In genomic region chr16:70575376-70575775, GRCh38 we compare ENCODE assay signal across 15 cellular contexts. TPM values are rescaled to one million over a fixed set of nuclear protein-coding genes. Genes with fewer than 3 reads are reported as not detected.
DNase-seq lines count a peak whose midpoint lies in the region; ATAC-seq and TF ChIP-seq lines count a peak whose summit lies in the region.
"Had no signal": no experiment of that assay in that cellular context is flagged by ENCODE, and none has a peak within 500 bp of the region (broad histone marks: within the 10 kb centered on the region; RNA-seq: fewer than 3 reads in every experiment).

No MANE protein-coding gene starts in this region.

- H3K27me3 ChIP-seq in mammary epithelial cell (ENCODE audit: insufficient read depth, low read length), result no peaks in the 10 kb centered on the region
- no peaks in the 10 kb centered on the region for H3K27me3 ChIP-seq in thoracic aorta (replicated peaks; ENCODE audit: insufficient read depth)

- no peak overlapping the region for H3K4me2 ChIP-seq in mammary epithelial cell (ENCODE audit: insufficient read depth, low read depth, low read length)

- H4K20me1 ChIP-seq in mammary epithelial cell (ENCODE audit: insufficient read depth, low read length), result no peaks in the 10 kb centered on the region

- BruUV-seq in MCF 10A (replicated peaks; lab: Mats Ljungman, UMichigan) (no TSS peak), mammary epithelial cell (replicated peaks; lab: Mats Ljungman, UMichigan) (no TSS peak)

- H3K36me3 Mint-ChIP-seq in MCF 10A (ENCODE audit: insufficient read depth, unreplicated experiment), result peaks cover 73% of the 10 kb centered on the region
- H3K36me3 Mint-ChIP-seq in activated T-helper 1 cell treated with anti-CD3 and anti-CD28 coated beads, Interleukin-12 subunit alpha, Interleukin-12 subunit beta, Interleukin-2, Interleukin-4 antibody, amounts not matched to agents 30 ng/mL and 10 ng/mL and 1 ng/mL, durations not matched to agents 14 hours and 24 hours and 36 hours (ENCODE audit: low read depth), result peaks cover 33% of the 10 kb centered on the region

- intact Hi-C loops in MCF 10A (cut with micrococcal nuclease) (loop anchor here (5.0 kb wide), 1 partner anchor 77 kb away; no protein-coding TSS in a partner anchor), mammary epithelial cell (cut with micrococcal nuclease) (loop anchor here (10.0 kb wide), 1 partner anchor 199 kb away; no protein-coding TSS in a partner anchor)
- intact Hi-C loops in activated T-helper 1 cell treated with anti-CD3 and anti-CD28 coated beads, Interleukin-12 subunit alpha, Interleukin-12 subunit beta, Interleukin-2, Interleukin-4 antibody, amounts not matched to agents 30 ng/mL and 10 ng/mL and 1 ng/mL, durations not matched to agents 14 hours and 24 hours and 36 hours (cut with micrococcal nuclease), result loop anchor here (2.0 kb wide), 1 partner anchor 195 kb away; no protein-coding TSS in a partner anchor

- no peaks in the 10 kb centered on the region for H3K27me3 Mint-ChIP-seq in MCF 10A (ENCODE audit: insufficient read depth, unreplicated experiment)
- no peaks in the 10 kb centered on the region for H3K27me3 Mint-ChIP-seq in activated T-helper 1 cell treated with anti-CD3 and anti-CD28 coated beads, Interleukin-12 subunit alpha, Interleukin-12 subunit beta, Interleukin-2, Interleukin-4 antibody, amounts not matched to agents 30 ng/mL and 10 ng/mL and 1 ng/mL, durations not matched to agents 14 hours and 24 hours and 36 hours (ENCODE audit: insufficient read depth)

- H3K4me3 Mint-ChIP-seq in MCF 10A (ENCODE audit: unreplicated experiment), result no peak overlapping the region
- no peak overlapping the region for H3K4me3 Mint-ChIP-seq in activated T-helper 1 cell treated with anti-CD3 and anti-CD28 coated beads, Interleukin-12 subunit alpha, Interleukin-12 subunit beta, Interleukin-2, Interleukin-4 antibody, amounts not matched to agents 30 ng/mL and 10 ng/mL and 1 ng/mL, durations not matched to agents 14 hours and 24 hours and 36 hours

- peaks cover 28% of the 10 kb centered on the region for H3K36me3 ChIP-seq in mammary epithelial cell (ENCODE audit: insufficient read depth, low read length)
- H3K36me3 ChIP-seq in thoracic aorta, result peaks cover 22% of the 10 kb centered on the region

- no peaks in the 10 kb centered on the region for H3K9me3 ChIP-seq in mammary epithelial cell (replicated peaks; ENCODE audit: insufficient read depth, low read length)
- no peaks in the 10 kb centered on the region for H3K9me3 ChIP-seq in thoracic aorta

- in situ Hi-C loops in mammary epithelial cell (cut with MboI; ENCODE audit: low sequenced_read_pairs in 2 of 2), result no loop called here

- peaks cover 39% of the 10 kb centered on the region for H3K4me1 Mint-ChIP-seq in MCF 10A (ENCODE audit: insufficient read depth, unreplicated experiment)
- H3K4me1 Mint-ChIP-seq in activated T-helper 1 cell treated with anti-CD3 and anti-CD28 coated beads, Interleukin-12 subunit alpha, Interleukin-12 subunit beta, Interleukin-2, Interleukin-4 antibody, amounts not matched to agents 30 ng/mL and 10 ng/mL and 1 ng/mL, durations not matched to agents 14 hours and 24 hours and 36 hours (ENCODE audit: low read depth), result peaks cover 19% of the 10 kb centered on the region

- no peaks in the 10 kb centered on the region for H3K9me3 Mint-ChIP-seq in MCF 10A (ENCODE audit: unreplicated experiment)
- no peaks in the 10 kb centered on the region for H3K9me3 Mint-ChIP-seq in activated T-helper 1 cell treated with anti-CD3 and anti-CD28 coated beads, Interleukin-12 subunit alpha, Interleukin-12 subunit beta, Interleukin-2, Interleukin-4 antibody, amounts not matched to agents 30 ng/mL and 10 ng/mL and 1 ng/mL, durations not matched to agents 14 hours and 24 hours and 36 hours

- no peak overlapping the region for H3K4me3 ChIP-seq in mammary epithelial cell (replicated peaks in 1 of 3; ENCODE audit: insufficient read depth in 1 of 3, low read depth in 2 of 3, low read length in 3 of 3)
- no peak overlapping the region for H3K4me3 ChIP-seq in thoracic aorta

- DNase-seq in MCF 10A (ENCODE audit: unreplicated experiment), result no peak
- no peak for DNase-seq in mammary epithelial cell
- no peak for DNase-seq in RWPE1 (ENCODE audit: low spot score)
- DNase-seq in islet precursor cell, result peak; percentile 40
- DNase-seq in thoracic aorta (ENCODE audit: low spot score), result no peak
- no peak for DNase-seq in NCI-H1105 (lab: John Stamatoyannopoulos, UW)
- no peak for DNase-seq in NCI-H2171 (lab: John Stamatoyannopoulos, UW)
- DNase-seq in activated T-helper 1 cell treated with anti-CD3 and anti-CD28 coated beads, Interleukin-12 subunit alpha, Interleukin-12 subunit beta, Interleukin-2, Interleukin-4 antibody, amounts not matched to agents 30 ng/mL and 10 ng/mL and 1 ng/mL, durations not matched to agents 14 hours and 24 hours and 36 hours (ENCODE audit: low spot score), result no peak
- DNase-seq: activated CD4-positive, alpha-beta T cell treated with anti-CD3 and anti-CD28 coated beads for 1 hour; activated T-cell treated with anti-CD3 and anti-CD28 coated beads for 4 hours; AML-193; left ventricle myocardium superior; NCI-H2029; NCI-H774; T-helper 2 cell had no signal

- H2AFZ ChIP-seq in mammary epithelial cell (ENCODE audit: low read depth, low read length), result no peak overlapping the region

- no peak overlapping the region for H3K9ac ChIP-seq in mammary epithelial cell (ENCODE audit: insufficient read depth, low read length)

- H3K4me1 ChIP-seq in mammary epithelial cell (ENCODE audit: insufficient read depth, low read length) (peaks cover 68% of the 10 kb centered on the region), thoracic aorta (ENCODE audit: control insufficient read depth in 1 of 2, low read depth in 2 of 2) (peaks cover 49 to 70% of the 10 kb centered on the region in 2 donors)

- 85% methylated on average over 6 of the region's 7 CpGs for WGBS in mammary epithelial cell (ENCODE audit: low coverage, missing lambda C conversion rate)

- peaks cover 10% of the 10 kb centered on the region for H3K79me2 ChIP-seq in mammary epithelial cell (ENCODE audit: insufficient read depth, low read length)

- POLR2A ChIA-PET in MCF 10A (lab: Yijun Ruan, JAX), result interaction anchor here (1.0 to 1.8 kb wide), 5 partner anchors 8 to 96 kb away, joined by 3 to 6 read pairs (median 4); no protein-coding TSS in a partner anchor
- POLR2A ChIA-PET in RWPE1 (lab: Yijun Ruan, JAX; ENCODE audit: low non-redundant PET), result interaction anchor here (1.0 kb wide), 1 partner anchor 13 kb away, joined by 3 read pairs; no protein-coding TSS in a partner anchor

- TF ChIP-seq CTCF in MCF 10A (IDR thresholded peaks at IDR 0.05; ENCODE audit: unreplicated experiment) (no peak), mammary epithelial cell (conservative IDR thresholded peaks at IDR 0.05 in 1 of 2, IDR thresholded peaks at IDR 0.05 in 1 of 2; ENCODE audit: extremely low read depth in 1 of 2, insufficient read depth in 1 of 2, low read depth in 1 of 2, low read length in 2 of 2) (no peak), RWPE1 (conservative IDR thresholded peaks at IDR 0.05; ENCODE audit: low read depth) (no peak), thoracic aorta (IDR thresholded peaks at IDR 0.05) (no peak)

- H3K27ac Mint-ChIP-seq in MCF 10A (ENCODE audit: low read depth, unreplicated experiment), result peak overlapping the region; percentile 83
- H3K27ac Mint-ChIP-seq in activated T-helper 1 cell treated with anti-CD3 and anti-CD28 coated beads, Interleukin-12 subunit alpha, Interleukin-12 subunit beta, Interleukin-2, Interleukin-4 antibody, amounts not matched to agents 30 ng/mL and 10 ng/mL and 1 ng/mL, durations not matched to agents 14 hours and 24 hours and 36 hours, result no peak overlapping the region

- no peak overlapping the region for H3K27ac ChIP-seq in mammary epithelial cell (ENCODE audit: insufficient read depth, low read depth, low read length)
- peak overlapping the region; percentile 68 for H3K27ac ChIP-seq in RWPE1
- H3K27ac ChIP-seq in thoracic aorta, result peak overlapping the region; percentile 74 to 87

- CTCF ChIA-PET in MCF 10A (lab: Yijun Ruan, JAX), result interaction anchor here (0.6 to 2.5 kb wide), 2 partner anchors 29 to 195 kb away, joined by 4 to 7 read pairs; no protein-coding TSS in a partner anchor
- CTCF ChIA-PET in mammary epithelial cell (lab: Charles Lee; ENCODE audit: low non-redundant PET), result no interaction called here
- CTCF ChIA-PET in RWPE1 (lab: Yijun Ruan, JAX), result interaction anchor here (0.7 to 1.2 kb wide), 2 partner anchors 77 to 128 kb away, joined by 3 read pairs; no protein-coding TSS in a partner anchor

- ATAC-seq in thoracic aorta (ENCODE audit: insufficient number of reproducible peaks, low FRiP score, low read depth), result no peak
- ATAC-seq: left ventricle myocardium superior had no signal

- dilution Hi-C loops in mammary epithelial cell (cut with HindIII; ENCODE audit: low sequenced_read_pairs), result loop anchor here (5.0 kb wide), 1 partner anchor 77 kb away; no protein-coding TSS in a partner anchor

RNA-seq across cellular contexts. Expression of gene SF3B3, which starts 51.8 kb away (rescaled TPM):
- total RNA-seq in MCF 10A (2022) (309 and 318 TPM in 2 replicates), mammary epithelial cell (100 to 1,000 TPM; 147 to 305 TPM), thoracic aorta (100 to 1,000 TPM in 1 of 2 donors, 10 to 100 TPM in 1; 94.6 to 123 TPM)
- 107 TPM for polyA plus RNA-seq in mammary epithelial cell
- polyA minus RNA-seq in mammary epithelial cell, result 517 TPM
- total RNA-seq in activated T-helper 1 cell treated with anti-CD3 and anti-CD28 coated beads, Interleukin-12 subunit alpha, Interleukin-12 subunit beta, Interleukin-2, Interleukin-4 antibody, amounts not matched to agents 30 ng/mL and 10 ng/mL and 1 ng/mL, durations not matched to agents 14 hours and 24 hours and 36 hours, result 532 and 545 TPM in 2 replicates

RNA-seq across cellular contexts. Expression of gene COG4, which starts 52.0 kb away (rescaled TPM):
- 62.2 and 64.9 TPM in 2 replicates for total RNA-seq in MCF 10A (2022)
- 10 to 100 TPM; 42.7 to 52.0 TPM for total RNA-seq in mammary epithelial cell
- 35.7 TPM for polyA plus RNA-seq in mammary epithelial cell
- 39.0 TPM for polyA minus RNA-seq in mammary epithelial cell
- 10 to 100 TPM; 44.2 to 46.7 TPM for total RNA-seq in thoracic aorta
- 42.5 and 44.1 TPM in 2 replicates for total RNA-seq in activated T-helper 1 cell treated with anti-CD3 and anti-CD28 coated beads, Interleukin-12 subunit alpha, Interleukin-12 subunit beta, Interleukin-2, Interleukin-4 antibody, amounts not matched to agents 30 ng/mL and 10 ng/mL and 1 ng/mL, durations not matched to agents 14 hours and 24 hours and 36 hours
